In the genomic region with DNA sequence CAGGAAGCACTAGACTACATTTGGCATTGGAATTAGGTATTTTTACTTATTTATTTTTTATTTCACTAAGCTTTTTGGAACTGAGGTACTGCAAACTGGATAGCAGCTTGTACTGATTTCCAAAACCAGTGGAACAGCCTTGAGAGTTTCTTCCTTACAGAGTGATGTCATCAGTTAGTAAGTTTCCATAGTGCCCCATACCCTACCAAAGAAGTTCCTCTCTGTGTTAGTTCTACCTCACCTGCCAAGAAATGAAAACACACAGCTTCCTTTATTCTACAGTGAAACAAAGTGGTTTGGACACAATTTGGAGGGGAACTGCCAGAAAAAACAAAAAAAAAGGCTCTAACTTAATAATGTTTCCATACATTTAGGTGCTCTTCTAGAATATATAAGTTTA, we compare ENCODE assay signal across 15 cellular contexts.
DNase-seq lines count a peak whose midpoint lies in the region; FAIRE-seq and TF ChIP-seq lines count a peak whose summit lies in the region.
"Had no signal": no experiment of that assay in that cellular context is flagged by ENCODE, and none has a peak within 500 bp of the region (broad histone marks: within the 10 kb centered on the region; RNA-seq: fewer than 3 reads in every experiment).

No MANE protein-coding gene starts in this region.

- no peak for FAIRE-seq in bronchial epithelial cell (lab: Jason Lieb, UNC)
- FAIRE-seq: H54 had no signal

- H3K4me3 ChIP-seq in bronchial epithelial cell (ENCODE audit: low read depth, low read length) (no peak overlapping the region), fibroblast of pulmonary artery (replicated peaks; ENCODE audit: low read depth, low read length) (no peak overlapping the region), foreskin fibroblast (ENCODE audit: low read depth in 1 of 2, low read length in 2 of 2) (no peak overlapping the region)
- H3K4me3 ChIP-seq: BLaER1 had no signal

- no peaks in the 10 kb centered on the region for H3K36me3 ChIP-seq in bronchial epithelial cell (ENCODE audit: control insufficient read depth, insufficient read depth, low read length)
- H3K36me3 ChIP-seq: BLaER1 had no signal

- no peak for TF ChIP-seq CTCF in bronchial epithelial cell (IDR thresholded peaks at IDR 0.05; ENCODE audit: insufficient read depth, low read length, severe bottlenecking)
- no peak for TF ChIP-seq CTCF in fibroblast of pulmonary artery (IDR thresholded peaks at IDR 0.05; ENCODE audit: low read length, missing control alignments)
- TF ChIP-seq CTCF in foreskin fibroblast (IDR thresholded peaks at IDR 0.05; ENCODE audit: low read depth, low read length): no peak

- DNase-seq in NOMO-1 treated with DMSO at 0.1 percent for 48 hours (lab: John Stamatoyannopoulos, UW; ENCODE audit: unreplicated experiment): peak; percentile 39
- DNase-seq in NOMO-1 treated with dmso at 0.1 percent for 144 hours (lab: John Stamatoyannopoulos, UW; ENCODE audit: unreplicated experiment): no peak
- DNase-seq in bronchial epithelial cell (ENCODE audit: low read depth): peak; percentile 15
- DNase-seq in fibroblast of pulmonary artery (ENCODE audit: low read depth): peak; percentile 1
- no peak for DNase-seq in COLO668 (lab: John Stamatoyannopoulos, UW; ENCODE audit: unreplicated experiment)
- DNase-seq in foreskin fibroblast: no peak
- no peak for DNase-seq in GM19240 (ENCODE audit: insufficient read length, low spot score)
- DNase-seq in AG08395 (ENCODE audit: low spot score): no peak
- DNase-seq: AML-193; CD8-positive, alpha-beta memory T cell; DMS 273 treated with DMSO at 0.1 percent for 48 hours; IMR-90; KBM-7 had no signal

- no peaks in the 10 kb centered on the region for H3K27me3 ChIP-seq in bronchial epithelial cell (ENCODE audit: control insufficient read depth, insufficient read depth, low read length)
- H3K27me3 ChIP-seq: BLaER1 had no signal

Comparison
In these comparisons a context has a peak if more than half of its experiments do, and no peak if none do; other contexts are left out.
1. DNase-seq: peak in NOMO-1 treated with DMSO at 0.1 percent for 48 hours (single experiment), bronchial epithelial cell (single experiment) and fibroblast of pulmonary artery (single experiment); none in NOMO-1 treated with dmso at 0.1 percent for 144 hours (single experiment), COLO668 (single experiment), foreskin fibroblast (0 of 2), GM19240 (single experiment) and AG08395 (single experiment).